In genomic region chr4:113060853-113061252, GRCh38 we compare ENCODE assay signal across 17 cellular contexts. TPM values are rescaled to one million over a fixed set of nuclear protein-coding genes. Genes with fewer than 3 reads are reported as not detected.
DNase-seq lines count a peak whose midpoint lies in the region; ATAC-seq and TF ChIP-seq lines count a peak whose summit lies in the region.
"Had no signal": no experiment of that assay in that cellular context is flagged by ENCODE, and none has a peak within 500 bp of the region (broad histone marks: within the 10 kb centered on the region; RNA-seq: fewer than 3 reads in every experiment).

No MANE protein-coding gene starts in this region.

- no peak for ATAC-seq in esophagus mucosa
- ATAC-seq: HepG2 had no signal

- H3K9me3 ChIP-seq in ectodermal cell (ENCODE audit: control insufficient read depth, low read length), result no peaks in the 10 kb centered on the region
- H3K9me3 ChIP-seq: Caco-2 had no signal

- TF ChIP-seq CTCF in retinal pigment epithelial cell (conservative IDR thresholded peaks at IDR 0.05; ENCODE audit: low read depth, low read length), result no peak

- no peaks in the 10 kb centered on the region for H3K27me3 ChIP-seq in ectodermal cell (ENCODE audit: control insufficient read depth, insufficient read depth, low read length, poor library complexity, severe bottlenecking)

- peak overlapping the region; percentile 30 for H3K27ac ChIP-seq in ectodermal cell (ENCODE audit: insufficient read depth, low read depth, low read length, poor library complexity, severe bottlenecking)
- H3K27ac ChIP-seq: 22Rv1, KMS-11 had no signal

- H3K4me3 ChIP-seq in ectodermal cell (ENCODE audit: insufficient read depth, low read depth, low read length), result no peak overlapping the region
- H3K4me3 ChIP-seq in retinal pigment epithelial cell (ENCODE audit: low read length), result no peak overlapping the region

- H3K4me1 ChIP-seq in ectodermal cell (ENCODE audit: control insufficient read depth, insufficient read depth, low read length), result peaks cover 21% of the 10 kb centered on the region

- H3K36me3 ChIP-seq in ectodermal cell (ENCODE audit: control insufficient read depth, insufficient read depth, low read length), result no peaks in the 10 kb centered on the region

- DNase-seq in DMS53 (lab: John Stamatoyannopoulos, UW), result peak; percentile 15
- DNase-seq in DMS53 treated with DMSO at 0.1 percent for 48 hours (lab: John Stamatoyannopoulos, UW; ENCODE audit: unreplicated experiment), result no peak
- peak; percentile 41 for DNase-seq in NCI-H748 treated with DMSO at 0.1 percent for 48 hours (lab: John Stamatoyannopoulos, UW)
- peak; percentile 42 for DNase-seq in retinal pigment epithelial cell (ENCODE audit: low read depth)
- DNase-seq in stimulated activated CD4-positive, alpha-beta T cell treated with anti-CD3 and anti-CD28 coated beads, Interleukin-15, amount 100 ng/mL, for 24 hours, result no peak
- no peak for DNase-seq in effector CD4-positive, alpha-beta T cell
- DNase-seq: Caco-2; CD4-positive, CD25-positive, alpha-beta regulatory T cell; NCI-H1048; NCI-H1694; NCI-H446; SHP77 had no signal

RNA-seq across cellular contexts. Expression of gene ANK2, which starts 11.4 kb away (rescaled TPM):
- polyA plus RNA-seq in ectodermal cell (2013, experiment 1 of 4), result 64.9 TPM
- polyA plus RNA-seq in ectodermal cell (2013, experiment 2 of 4), result 114 TPM
- 40.2 TPM for polyA plus RNA-seq in ectodermal cell (2013, experiment 3 of 4)
- polyA plus RNA-seq in ectodermal cell (2013, experiment 4 of 4), result 44.3 TPM
- 1.6 TPM for total RNA-seq in esophagus mucosa
- total RNA-seq: CD4-positive, CD25-positive, alpha-beta regulatory T cell had no signal
- polyA plus RNA-seq: CD4-positive, CD25-positive, alpha-beta regulatory T cell had no signal

Comparison
In these comparisons a context has a peak if more than half of its experiments do, and no peak if none do; other contexts are left out.
1. DNase-seq: peak in DMS53 (single experiment), NCI-H748 treated with DMSO at 0.1 percent for 48 hours (single experiment) and retinal pigment epithelial cell (single experiment); none in DMS53 treated with DMSO at 0.1 percent for 48 hours (single experiment), stimulated activated CD4-positive, alpha-beta T cell treated with anti-CD3 and anti-CD28 coated beads, Interleukin-15, amount 100 ng/mL, for 24 hours (single experiment) and effector CD4-positive, alpha-beta T cell (single experiment).